Comparison of ENCODE assay signal across 8 cellular contexts in the genomic region with DNA sequence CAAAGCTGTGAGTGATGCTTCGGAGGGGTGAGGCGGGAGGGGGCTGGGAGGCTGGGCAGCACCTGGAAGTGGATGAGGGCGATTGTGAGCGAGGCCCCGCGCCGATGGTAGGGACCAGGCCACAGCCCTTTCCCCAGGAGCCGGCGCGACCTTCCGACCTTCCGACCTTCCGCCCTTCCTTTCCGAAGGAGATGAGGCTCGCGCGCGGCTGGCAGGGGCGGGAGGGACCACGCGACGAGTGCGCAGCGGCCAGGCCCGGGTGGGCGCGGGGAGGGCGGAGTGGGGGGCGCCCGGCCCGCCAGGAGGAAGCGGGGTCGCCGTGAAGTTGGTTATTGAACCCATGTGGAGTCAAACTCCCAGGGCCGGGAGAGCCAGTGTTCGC. TPM values are rescaled to one million over a fixed set of nuclear protein-coding genes. Genes with fewer than 3 reads are reported as not detected.
A peak's percentile ranks its signal among the peaks of the same experiment; 100 is the strongest.
DNase-seq lines count a peak whose midpoint lies in the region; ATAC-seq and TF ChIP-seq lines count a peak whose summit lies in the region.

No MANE protein-coding gene starts in this region.

- H3K27ac ChIP-seq in DND-41 (ENCODE audit: low read length): no peak overlapping the region
- H3K27ac ChIP-seq in VCaP: peak overlapping the region; percentile 79
- H3K27ac ChIP-seq in right cardiac atrium (ENCODE audit: low read length): peak overlapping the region; percentile 46
- H3K27ac ChIP-seq in rectal smooth muscle tissue (ENCODE audit: low read depth, low read length): peak overlapping the region; percentile 64

- H3K4me1 Mint-ChIP-seq in activated T-helper 1 cell treated with anti-CD3 and anti-CD28 coated beads, Interleukin-12 subunit alpha, Interleukin-12 subunit beta, Interleukin-2, Interleukin-4 antibody, amounts not matched to agents 30 ng/mL and 10 ng/mL and 1 ng/mL, durations not matched to agents 14 hours and 24 hours and 36 hours (ENCODE audit: low read depth): peaks cover 24% of the 10 kb centered on the region

- no peak for ATAC-seq in DND-41 (ENCODE audit: insufficient read depth, low read depth)
- ATAC-seq in right cardiac atrium: peak in 1 of 2 donors; percentile 1
- no peak for ATAC-seq in GM21529 (IDR thresholded peaks at IDR 0.05; ENCODE audit: unreplicated experiment)
- no peak for ATAC-seq in GM21717 (IDR thresholded peaks at IDR 0.05; ENCODE audit: unreplicated experiment)

- no peak for DNase-seq in DND-41
- DNase-seq in right cardiac atrium: peak in 1 of 3 donors; percentile 65
- no peak for DNase-seq in activated T-helper 1 cell treated with anti-CD3 and anti-CD28 coated beads, Interleukin-12 subunit alpha, Interleukin-12 subunit beta, Interleukin-2, Interleukin-4 antibody, amounts not matched to agents 30 ng/mL and 10 ng/mL and 1 ng/mL, durations not matched to agents 14 hours and 24 hours and 36 hours (ENCODE audit: low spot score)
- no peak for DNase-seq in DMS 273 (lab: John Stamatoyannopoulos, UW; ENCODE audit: unreplicated experiment)

- H3K4me3 ChIP-seq in DND-41 (ENCODE audit: low read depth in 1 of 2, low read length in 2 of 2) (no peak overlapping the region), right cardiac atrium (ENCODE audit: low read length) (peak overlapping the region; percentile 89), rectal smooth muscle tissue (ENCODE audit: low read length) (peak overlapping the region; percentile 57)

- no peak overlapping the region for H3K9ac ChIP-seq in DND-41 (ENCODE audit: low read depth, low read length)
- H3K9ac ChIP-seq in rectal smooth muscle tissue (ENCODE audit: low read length): no peak overlapping the region

- WGBS in right cardiac atrium: 19% methylated on average over 36 of the region's 36 CpGs

- H3K9me3 Mint-ChIP-seq in activated T-helper 1 cell treated with anti-CD3 and anti-CD28 coated beads, Interleukin-12 subunit alpha, Interleukin-12 subunit beta, Interleukin-2, Interleukin-4 antibody, amounts not matched to agents 30 ng/mL and 10 ng/mL and 1 ng/mL, durations not matched to agents 14 hours and 24 hours and 36 hours: no peaks in the 10 kb centered on the region

- H3K4me3 Mint-ChIP-seq in activated T-helper 1 cell treated with anti-CD3 and anti-CD28 coated beads, Interleukin-12 subunit alpha, Interleukin-12 subunit beta, Interleukin-2, Interleukin-4 antibody, amounts not matched to agents 30 ng/mL and 10 ng/mL and 1 ng/mL, durations not matched to agents 14 hours and 24 hours and 36 hours: no peak overlapping the region

- no peak overlapping the region for H2AFZ ChIP-seq in DND-41 (ENCODE audit: low read depth, low read length)

- H3K4me2 ChIP-seq in DND-41 (ENCODE audit: insufficient read depth, low read length): peak overlapping the region; percentile 50

- H3K27me3 Mint-ChIP-seq in activated T-helper 1 cell treated with anti-CD3 and anti-CD28 coated beads, Interleukin-12 subunit alpha, Interleukin-12 subunit beta, Interleukin-2, Interleukin-4 antibody, amounts not matched to agents 30 ng/mL and 10 ng/mL and 1 ng/mL, durations not matched to agents 14 hours and 24 hours and 36 hours (ENCODE audit: insufficient read depth): peaks cover 60% of the 10 kb centered on the region

- H3K27ac Mint-ChIP-seq in activated T-helper 1 cell treated with anti-CD3 and anti-CD28 coated beads, Interleukin-12 subunit alpha, Interleukin-12 subunit beta, Interleukin-2, Interleukin-4 antibody, amounts not matched to agents 30 ng/mL and 10 ng/mL and 1 ng/mL, durations not matched to agents 14 hours and 24 hours and 36 hours: no peak overlapping the region

- TF ChIP-seq CTCF in DND-41 (IDR thresholded peaks at IDR 0.05; ENCODE audit: borderline replicate concordance, extremely low read depth, low read length, poor library complexity, severe bottlenecking) (no peak), VCaP (conservative IDR thresholded peaks at IDR 0.05) (no peak)

- H3K9me3 ChIP-seq in DND-41 (ENCODE audit: insufficient read depth, low read length, severe bottlenecking) (no peaks in the 10 kb centered on the region), right cardiac atrium (ENCODE audit: control insufficient read depth, low read length) (no peaks in the 10 kb centered on the region)

- H3K27me3 ChIP-seq in DND-41 (ENCODE audit: insufficient read depth, low read length, poor library complexity): peaks cover 62% of the 10 kb centered on the region
- no peaks in the 10 kb centered on the region for H3K27me3 ChIP-seq in right cardiac atrium (ENCODE audit: control insufficient read depth, insufficient read depth)
- H3K27me3 ChIP-seq in rectal smooth muscle tissue (ENCODE audit: control insufficient read depth, insufficient read depth, low read length): peaks cover 6% of the 10 kb centered on the region

- H3K4me1 ChIP-seq in DND-41 (ENCODE audit: insufficient read depth, low read length) (peaks cover 28% of the 10 kb centered on the region), right cardiac atrium (ENCODE audit: control insufficient read depth, insufficient read depth, low read length) (no peaks in the 10 kb centered on the region), rectal smooth muscle tissue (ENCODE audit: control insufficient read depth, insufficient read depth, low read length) (peaks cover 11% of the 10 kb centered on the region)

- H3K79me2 ChIP-seq in DND-41 (ENCODE audit: insufficient read depth, low read length): no peaks in the 10 kb centered on the region

- intact Hi-C loops in right cardiac atrium (cut with DNase I): loop anchor here (5.0 to 10.0 kb wide), 4 partner anchors 52 to 82 kb away; no protein-coding TSS in a partner anchor
- intact Hi-C loops in activated T-helper 1 cell treated with anti-CD3 and anti-CD28 coated beads, Interleukin-12 subunit alpha, Interleukin-12 subunit beta, Interleukin-2, Interleukin-4 antibody, amounts not matched to agents 30 ng/mL and 10 ng/mL and 1 ng/mL, durations not matched to agents 14 hours and 24 hours and 36 hours (cut with micrococcal nuclease): no loop called here

- H4K20me1 ChIP-seq in DND-41 (ENCODE audit: insufficient read depth, low read length): peaks cover 23% of the 10 kb centered on the region

- no peaks in the 10 kb centered on the region for H3K36me3 Mint-ChIP-seq in activated T-helper 1 cell treated with anti-CD3 and anti-CD28 coated beads, Interleukin-12 subunit alpha, Interleukin-12 subunit beta, Interleukin-2, Interleukin-4 antibody, amounts not matched to agents 30 ng/mL and 10 ng/mL and 1 ng/mL, durations not matched to agents 14 hours and 24 hours and 36 hours (ENCODE audit: low read depth)

- no peaks in the 10 kb centered on the region for H3K36me3 ChIP-seq in DND-41 (ENCODE audit: insufficient read depth, low read length)
- H3K36me3 ChIP-seq in rectal smooth muscle tissue (ENCODE audit: control insufficient read depth, insufficient read depth, low read length): no peaks in the 10 kb centered on the region

RNA-seq across cellular contexts. Expression of a gene that starts 56.5 kb away (rescaled TPM):
- 10 to 100 TPM; 35.1 to 62.1 (median 51.3) TPM for total RNA-seq in right cardiac atrium
- 29.7 TPM for polyA plus RNA-seq in right cardiac atrium
- total RNA-seq in activated T-helper 1 cell treated with anti-CD3 and anti-CD28 coated beads, Interleukin-12 subunit alpha, Interleukin-12 subunit beta, Interleukin-2, Interleukin-4 antibody, amounts not matched to agents 30 ng/mL and 10 ng/mL and 1 ng/mL, durations not matched to agents 14 hours and 24 hours and 36 hours: 0.20 and 0.34 TPM in 2 replicates

Comparison
In these comparisons a context has a peak if more than half of its experiments do, and no peak if none do; other contexts are left out.
1. H3K4me3 ChIP-seq: peak in right cardiac atrium (single experiment) and rectal smooth muscle tissue (single experiment); none in DND-41 (0 of 2).
2. RNA of a gene that starts 56.5 kb away (total RNA-seq): 35.1 to 62.1 TPM in right cardiac atrium; 0.20 to 0.34 TPM in activated T-helper 1 cell treated with anti-CD3 and anti-CD28 coated beads, Interleukin-12 subunit alpha, Interleukin-12 subunit beta, Interleukin-2, Interleukin-4 antibody, amounts not matched to agents 30 ng/mL and 10 ng/mL and 1 ng/mL, durations not matched to agents 14 hours and 24 hours and 36 hours; every median in the first group is over 10 times any median in the second.